ENCODE assay signal across 8 cellular contexts in genomic region chr14:105481886-105482454, GRCh38. TPM values are rescaled to one million over a fixed set of nuclear protein-coding genes. Genes with fewer than 3 reads are reported as not detected.
A peak's percentile ranks its signal among the peaks of the same experiment; 100 is the strongest.
DNase-seq lines count a peak whose midpoint lies in the region; ATAC-seq and TF ChIP-seq lines count a peak whose summit lies in the region.

No MANE protein-coding gene starts in this region.

- H3K27me3 ChIP-seq in kidney epithelial cell (ENCODE audit: control insufficient read depth, insufficient read depth, low read length): peaks cover 14% of the 10 kb centered on the region

- peak; percentile 4 for TF ChIP-seq CTCF in kidney epithelial cell (IDR thresholded peaks at IDR 0.05; ENCODE audit: insufficient read depth, low read length, poor library complexity, severe bottlenecking)

- H3K9me3 Mint-ChIP-seq in central memory CD8-positive, alpha-beta T cell: no peaks in the 10 kb centered on the region

- peaks cover 54% of the 10 kb centered on the region for H3K36me3 Mint-ChIP-seq in central memory CD8-positive, alpha-beta T cell (ENCODE audit: insufficient read depth)

- no peaks in the 10 kb centered on the region for H3K27me3 Mint-ChIP-seq in central memory CD8-positive, alpha-beta T cell

- peak overlapping the region; percentile 77 for H3K4me3 Mint-ChIP-seq in central memory CD8-positive, alpha-beta T cell

- TF ChIP-seq POLR2A in GM18505 (IDR thresholded peaks at IDR 0.05; ENCODE audit: borderline replicate concordance, extremely low read depth, insufficient read depth, insufficient read length): no peak

- peak; percentile 93 for DNase-seq in NCI-H226
- DNase-seq in activated CD4-positive, alpha-beta T cell treated with anti-CD3 and anti-CD28 coated beads for 1 hour: peak; percentile 91
- DNase-seq in central memory CD8-positive, alpha-beta T cell (ENCODE audit: low spot score in 2 of 2): peak; percentile 92 to 98
- DNase-seq in kidney epithelial cell (ENCODE audit: low read depth): peak; percentile 96
- DNase-seq in stimulated activated CD4-positive, alpha-beta T cell treated with anti-CD3 and anti-CD28 coated beads, Interleukin-15, amount 100 ng/mL, for 24 hours: peak; percentile 94

- ATAC-seq in GM18505 (IDR thresholded peaks at IDR 0.05; ENCODE audit: unreplicated experiment) (peak; percentile 37), HG03175 (IDR thresholded peaks at IDR 0.05; ENCODE audit: unreplicated experiment) (peak; percentile 60), HG03039 (IDR thresholded peaks at IDR 0.05; ENCODE audit: unreplicated experiment) (no peak)
- ATAC-seq in central memory CD8-positive, alpha-beta T cell (replicated peaks; ENCODE audit: extremely low read depth, poor library complexity, severe bottlenecking): peak; percentile 67

- H3K4me1 Mint-ChIP-seq in central memory CD8-positive, alpha-beta T cell: peaks cover 58% of the 10 kb centered on the region

- peak overlapping the region; percentile 95 for H3K27ac Mint-ChIP-seq in central memory CD8-positive, alpha-beta T cell (ENCODE audit: low read depth)

- no peak overlapping the region for H3K4me3 ChIP-seq in kidney epithelial cell (ENCODE audit: low read depth, low read length)

- H3K36me3 ChIP-seq in kidney epithelial cell (ENCODE audit: control insufficient read depth, insufficient read depth, low read length): no peaks in the 10 kb centered on the region

RNA-seq across cellular contexts. Expression of gene CRIP1, which starts 4.7 kb away (rescaled TPM):
- total RNA-seq in kidney epithelial cell: 2.0 and 11.1 TPM in 2 replicates

RNA-seq across cellular contexts. Expression of gene CRIP2, which starts 7.3 kb away (rescaled TPM):
- 101 and 128 TPM in 2 replicates for total RNA-seq in kidney epithelial cell

RNA-seq across cellular contexts. Expression of gene TEDC1, which starts 9.1 kb away (rescaled TPM):
- total RNA-seq in kidney epithelial cell: 7.1 and 7.5 TPM in 2 replicates

RNA-seq across cellular contexts. Expression of gene TMEM121, which starts 44.4 kb away (rescaled TPM):
- 10.1 and 13.4 TPM in 2 replicates for total RNA-seq in kidney epithelial cell
